1 cellular context compared by ENCODE assay signal in genomic region chr20:49259284-49259683, GRCh38.
TF ChIP-seq lines count a peak whose summit lies in the region.

No MANE protein-coding gene starts in this region.

TF ChIP-seq in IMR-90, 13 proteins besides CTCF, POLR2A, EP300 and RAD21 (continued from another document):
- TF ChIP-seq FOS (IDR thresholded peaks at IDR 0.05; ENCODE audit: low read depth, low read length) (no peak), RCOR1 (IDR thresholded peaks at IDR 0.05; ENCODE audit: insufficient replicate concordance, low read length) (no peak), MAZ (IDR thresholded peaks at IDR 0.05; ENCODE audit: borderline replicate concordance, low read depth, low read length) (no peak), ELK1 (IDR thresholded peaks at IDR 0.05; ENCODE audit: borderline replicate concordance, low read depth, low read length) (no peak), NFE2L2 (IDR thresholded peaks at IDR 0.05; ENCODE audit: low read depth, low read length) (no peak), RFX5 (IDR thresholded peaks at IDR 0.05; ENCODE audit: low read depth, low read length) (no peak)
TF ChIP-seq in IMR-90: peak in this region for 0.
